Comparison of ENCODE assay signal across 1 cellular context in the genomic region with DNA sequence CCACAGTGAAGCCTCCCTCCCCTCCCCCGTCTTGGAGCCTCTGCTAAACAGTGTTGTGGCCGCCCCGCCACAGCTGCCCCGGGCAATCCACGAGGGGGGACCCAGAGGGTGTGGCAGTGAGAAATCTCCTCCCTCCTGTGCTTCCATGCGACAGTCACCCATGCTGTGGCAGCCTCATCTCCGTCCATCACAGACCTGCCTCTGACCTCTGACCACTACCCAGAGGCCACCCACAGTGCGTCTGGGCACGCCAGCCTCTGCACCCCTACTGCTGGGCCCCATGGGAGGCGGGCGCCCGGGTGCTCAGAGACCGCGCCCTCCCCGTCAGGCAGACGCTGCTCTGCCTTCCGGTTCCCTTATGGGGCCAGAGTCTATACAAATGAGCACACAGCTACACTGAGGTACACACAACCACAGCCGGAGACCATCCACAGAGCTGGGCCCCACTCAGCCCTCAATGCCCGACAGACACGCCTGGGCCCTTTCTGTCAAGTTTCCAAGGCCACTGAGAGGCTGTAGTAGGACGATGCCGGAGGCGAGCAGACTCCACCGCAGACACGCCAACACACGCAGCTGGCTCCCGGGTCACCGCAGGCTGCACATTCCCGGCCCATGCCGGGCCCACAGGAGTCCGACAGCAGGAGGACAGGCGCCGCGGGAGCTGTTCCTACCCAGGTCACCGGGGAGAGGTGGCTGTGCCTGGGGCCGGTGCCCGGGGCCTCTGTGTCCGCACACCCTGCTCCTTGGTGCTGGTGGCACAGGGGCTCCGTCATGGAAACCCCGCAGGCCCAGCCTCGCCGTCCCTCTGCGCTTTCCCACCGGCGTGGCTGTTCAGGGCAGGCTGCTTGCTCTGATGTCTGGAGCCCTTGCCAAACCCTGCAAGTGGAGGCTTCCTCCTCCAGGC.
A peak's percentile ranks its signal among the peaks of the same experiment; 100 is the strongest.
TF ChIP-seq lines count a peak whose summit lies in the region.

No MANE protein-coding gene starts in this region.

TF ChIP-seq in K562, 482 proteins besides CTCF, POLR2A, EP300 and RAD21:
- TF ChIP-seq PCBP1 (IDR thresholded peaks at IDR 0.05; ENCODE audit: low read depth, low read length, poor library complexity, severe bottlenecking) (peak; percentile 44), TRIM28 (IDR thresholded peaks at IDR 0.05) (no peak)
TF ChIP-seq in K562: peak in this region for 1.
